4 cellular contexts compared by ENCODE assay signal in genomic region chr6:164188861-164189260, GRCh38.
A peak's percentile ranks its signal among the peaks of the same experiment; 100 is the strongest.
TF ChIP-seq lines count a peak whose summit lies in the region.

No MANE protein-coding gene starts in this region.

TF ChIP-seq in HepG2, 621 proteins besides CTCF, POLR2A, EP300 and RAD21:
- TF ChIP-seq RFX3 (CRISPR knock-in tag; IDR thresholded peaks at IDR 0.05) (no peak), ZNF430 (CRISPR knock-in tag; IDR thresholded peaks at IDR 0.05) (no peak), MAFF (IDR thresholded peaks at IDR 0.05; ENCODE audit: low read depth, low read length) (peak; percentile 92), ZBTB37 (CRISPR knock-in tag; IDR thresholded peaks at IDR 0.05) (no peak), ZBTB7A (CRISPR knock-in tag; IDR thresholded peaks at IDR 0.05) (no peak), GTF2F1 (IDR thresholded peaks at IDR 0.05; ENCODE audit: low read length) (no peak), RFXAP (CRISPR knock-in tag; IDR thresholded peaks at IDR 0.05; ENCODE audit: borderline replicate concordance) (no peak), TRAFD1 (CRISPR knock-in tag; IDR thresholded peaks at IDR 0.05; ENCODE audit: borderline replicate concordance) (no peak), PAF1 (CRISPR knock-in tag; IDR thresholded peaks at IDR 0.05) (no peak), ATF7-NPFF (CRISPR knock-in tag; IDR thresholded peaks at IDR 0.05; ENCODE audit: low read depth) (no peak), AGO1 (IDR thresholded peaks at IDR 0.05; ENCODE audit: low read depth, low read length, poor library complexity, severe bottlenecking) (no peak), MAFK (conservative IDR thresholded peaks at IDR 0.05 in 1 of 2, IDR thresholded peaks at IDR 0.05 in 1 of 2; ENCODE audit: low read length in 2 of 2) (peak; percentile 75 to 86; a peak in 3 of 4 replicates)
- TF ChIP-seq, protein P1, sequence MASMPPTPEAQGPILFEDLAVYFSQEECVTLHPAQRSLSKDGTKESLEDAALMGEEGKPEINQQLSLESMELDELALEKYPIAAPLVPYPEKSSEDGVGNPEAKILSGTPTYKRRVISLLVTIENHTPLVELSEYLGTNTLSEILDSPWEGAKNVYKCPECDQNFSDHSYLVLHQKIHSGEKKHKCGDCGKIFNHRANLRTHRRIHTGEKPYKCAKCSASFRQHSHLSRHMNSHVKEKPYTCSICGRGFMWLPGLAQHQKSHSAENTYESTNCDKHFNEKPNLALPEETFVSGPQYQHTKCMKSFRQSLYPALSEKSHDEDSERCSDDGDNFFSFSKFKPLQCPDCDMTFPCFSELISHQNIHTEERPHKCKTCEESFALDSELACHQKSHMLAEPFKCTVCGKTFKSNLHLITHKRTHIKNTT (CRISPR knock-in tag; IDR thresholded peaks at IDR 0.05), result no peak
TF ChIP-seq in HepG2: peak in this region for 2.

TF ChIP-seq in A549, 52 proteins besides CTCF, POLR2A, EP300 and RAD21:
- TF ChIP-seq MYC (IDR thresholded peaks at IDR 0.05; ENCODE audit: borderline replicate concordance, low read length) (no peak), NFE2L2 (conservative IDR thresholded peaks at IDR 0.05; ENCODE audit: low read length) (peak; percentile 30; the same call in 1 of the 2 replicates), CBX8 (IDR thresholded peaks at IDR 0.05) (no peak), EHMT2 (IDR thresholded peaks at IDR 0.05; ENCODE audit: low read depth) (no peak), ZNF302 (CRISPR knock-in tag; IDR thresholded peaks at IDR 0.05) (no peak), HOXA7 (CRISPR knock-in tag; IDR thresholded peaks at IDR 0.05) (no peak), MAFK (IDR thresholded peaks at IDR 0.05; ENCODE audit: partially characterized antibody) (peak; percentile 50), ELK1 (IDR thresholded peaks at IDR 0.05; ENCODE audit: low read depth, low read length) (no peak), FOSB (CRISPR knock-in tag; IDR thresholded peaks at IDR 0.05) (no peak), KDM1A (IDR thresholded peaks at IDR 0.05; ENCODE audit: low read depth) (no peak), NPAS2 (CRISPR knock-in tag; IDR thresholded peaks at IDR 0.05; ENCODE audit: borderline replicate concordance) (no peak), BHLHE40 (IDR thresholded peaks at IDR 0.05; ENCODE audit: low read depth, low read length) (no peak), RFX5 (IDR thresholded peaks at IDR 0.05) (no peak)
- TF ChIP-seq, protein P2, sequence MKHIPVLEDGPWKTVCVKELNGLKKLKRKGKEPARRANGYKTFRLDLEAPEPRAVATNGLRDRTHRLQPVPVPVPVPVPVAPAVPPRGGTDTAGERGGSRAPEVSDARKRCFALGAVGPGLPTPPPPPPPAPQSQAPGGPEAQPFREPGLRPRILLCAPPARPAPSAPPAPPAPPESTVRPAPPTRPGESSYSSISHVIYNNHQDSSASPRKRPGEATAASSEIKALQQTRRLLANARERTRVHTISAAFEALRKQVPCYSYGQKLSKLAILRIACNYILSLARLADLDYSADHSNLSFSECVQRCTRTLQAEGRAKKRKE (CRISPR knock-in tag; IDR thresholded peaks at IDR 0.05; ENCODE audit: low read depth), result no peak
TF ChIP-seq in A549: peak in this region for 2.

TF ChIP-seq in IMR-90, 13 proteins besides CTCF, POLR2A, EP300 and RAD21:
- TF ChIP-seq MAFK (IDR thresholded peaks at IDR 0.05; ENCODE audit: low read depth, low read length) (peak; percentile 37; the same call in 1 of the 2 replicates), RFX5 (IDR thresholded peaks at IDR 0.05; ENCODE audit: low read depth, low read length) (no peak)

TF ChIP-seq in K562, 482 proteins besides CTCF, POLR2A, EP300 and RAD21:
- TF ChIP-seq YBX1 (IDR thresholded peaks at IDR 0.05) (no peak), RBM39 (optimal IDR thresholded peaks at IDR 0.05; ENCODE audit: low read depth, low read length) (no peak), DIDO1 (tag; IDR thresholded peaks at IDR 0.05; ENCODE audit: low read depth) (no peak), ZNF311 (CRISPR knock-in tag; IDR thresholded peaks at IDR 0.05) (no peak), BDP1 (IDR thresholded peaks at IDR 0.05; ENCODE audit: insufficient read depth, insufficient read length) (no peak), ZBTB34 (CRISPR knock-in tag; IDR thresholded peaks at IDR 0.05) (no peak), MAFG (tag; conservative IDR thresholded peaks at IDR 0.05) (peak; percentile 52; the same call in 1 of the 2 replicates), ETS2 (tag; IDR thresholded peaks at IDR 0.05; ENCODE audit: borderline replicate concordance, poor library complexity, severe bottlenecking) (no peak), ZNF444 (CRISPR knock-in tag; IDR thresholded peaks at IDR 0.05) (no peak), ETV5 (CRISPR knock-in tag; IDR thresholded peaks at IDR 0.05; ENCODE audit: low read depth) (no peak), ZNF316 (IDR thresholded peaks at IDR 0.05) (peak; percentile 38; the same call in 1 of the 2 replicates), SNIP1 (IDR thresholded peaks at IDR 0.05; ENCODE audit: low read depth) (no peak), KDM2B (CRISPR knock-in tag; IDR thresholded peaks at IDR 0.05) (no peak), NFIX (CRISPR knock-in tag; IDR thresholded peaks at IDR 0.05; ENCODE audit: low read depth) (no peak), HMG20A (CRISPR knock-in tag; conservative IDR thresholded peaks at IDR 0.05) (no peak), DMBX1 (CRISPR knock-in tag; IDR thresholded peaks at IDR 0.05; ENCODE audit: borderline replicate concordance) (no peak), SLC30A9 (CRISPR knock-in tag; IDR thresholded peaks at IDR 0.05) (no peak), KLF16 (IDR thresholded peaks at IDR 0.05) (no peak), MAFF (IDR thresholded peaks at IDR 0.05; ENCODE audit: low read length) (peak; percentile 23; the same call in 1 of the 2 replicates), NCOA2 (IDR thresholded peaks at IDR 0.05; ENCODE audit: partially characterized antibody in 2 of 2) (no peak), POLR3G (IDR thresholded peaks at IDR 0.05; ENCODE audit: extremely low read depth, insufficient read length, insufficient replicate concordance) (no peak), HNRNPK (IDR thresholded peaks at IDR 0.05; ENCODE audit: low read depth, low read length, poor library complexity, severe bottlenecking) (no peak), ZBTB9 (CRISPR knock-in tag; IDR thresholded peaks at IDR 0.05) (no peak), SMAD2 (IDR thresholded peaks at IDR 0.05; ENCODE audit: low read depth, low read length) (no peak), ZNF134 (CRISPR knock-in tag; conservative IDR thresholded peaks at IDR 0.05) (no peak), OTX1 (CRISPR knock-in tag; IDR thresholded peaks at IDR 0.05) (no peak)
- TF ChIP-seq, protein P3, sequence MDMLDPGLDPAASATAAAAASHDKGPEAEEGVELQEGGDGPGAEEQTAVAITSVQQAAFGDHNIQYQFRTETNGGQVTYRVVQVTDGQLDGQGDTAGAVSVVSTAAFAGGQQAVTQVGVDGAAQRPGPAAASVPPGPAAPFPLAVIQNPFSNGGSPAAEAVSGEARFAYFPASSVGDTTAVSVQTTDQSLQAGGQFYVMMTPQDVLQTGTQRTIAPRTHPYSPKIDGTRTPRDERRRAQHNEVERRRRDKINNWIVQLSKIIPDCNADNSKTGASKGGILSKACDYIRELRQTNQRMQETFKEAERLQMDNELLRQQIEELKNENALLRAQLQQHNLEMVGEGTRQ (CRISPR knock-in tag; IDR thresholded peaks at IDR 0.05), result no peak
